8 cellular contexts compared by ENCODE assay signal in the genomic region with DNA sequence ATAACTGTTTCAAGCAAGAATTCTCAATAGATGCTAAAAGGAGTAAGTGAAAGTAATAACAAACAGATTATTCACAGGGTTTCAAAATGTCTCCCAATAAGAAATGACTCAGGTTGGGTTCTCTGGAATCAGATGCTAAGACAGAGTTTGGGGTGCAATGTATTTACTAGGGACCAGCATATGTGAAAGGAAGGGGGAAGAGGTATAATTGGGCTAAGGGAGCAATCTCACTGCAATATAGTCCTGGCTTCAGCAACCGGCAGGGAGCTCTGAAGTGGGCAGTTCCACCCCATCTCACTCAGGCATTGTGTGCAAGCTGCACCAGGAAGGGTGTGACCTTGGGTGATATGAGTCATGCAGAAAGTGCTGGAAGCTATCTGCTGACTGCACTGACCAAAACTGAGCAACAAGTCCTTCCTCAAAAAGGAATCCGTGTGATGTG. TPM values are rescaled to one million over a fixed set of nuclear protein-coding genes. Genes with fewer than 3 reads are reported as not detected.
DNase-seq lines count a peak whose midpoint lies in the region; ATAC-seq, FAIRE-seq and TF ChIP-seq lines count a peak whose summit lies in the region.

No MANE protein-coding gene starts in this region.

- H3K27me3 ChIP-seq in neutrophil (no peaks in the 10 kb centered on the region), uterus (no peaks in the 10 kb centered on the region)

- H3K4me3 ChIP-seq in neutrophil (ENCODE audit: low read depth in 1 of 2, low read length in 1 of 2) (peak overlapping the region in 1 of 2 experiments; percentile 46), uterus (no peak overlapping the region)

- CTCF ChIA-PET in Calu3 (lab: Charles Lee), result interaction anchor here (0.8 kb wide), 1 partner anchor 19 kb away, joined by 3 read pairs; no protein-coding TSS in a partner anchor
- CTCF ChIA-PET in activated CD4-positive, alpha-beta T cell treated with anti-CD3 and anti-CD28 coated beads, Interleukin-2, amount 10 ng/mL, durations not matched to agents 7 days and 5 days (lab: Charles Lee), result interaction anchor here (0.5 kb wide), 1 partner anchor 177 kb away, joined by 3 read pairs; no protein-coding TSS in a partner anchor

- H3K27me3 Mint-ChIP-seq in Calu3 (ENCODE audit: unreplicated experiment), result no peaks in the 10 kb centered on the region
- no peaks in the 10 kb centered on the region for H3K27me3 Mint-ChIP-seq in activated CD4-positive, alpha-beta T cell treated with anti-CD3 and anti-CD28 coated beads, Interleukin-2, amount 10 ng/mL, durations not matched to agents 7 days and 5 days
- H3K27me3 Mint-ChIP-seq in endothelial cell (ENCODE audit: unreplicated experiment), result no peaks in the 10 kb centered on the region

- H3K27ac Mint-ChIP-seq in Calu3 (ENCODE audit: unreplicated experiment) (peak overlapping the region; percentile 65), endothelial cell (ENCODE audit: unreplicated experiment) (no peak overlapping the region)
- H3K27ac Mint-ChIP-seq in activated CD4-positive, alpha-beta T cell treated with anti-CD3 and anti-CD28 coated beads, Interleukin-2, amount 10 ng/mL, durations not matched to agents 7 days and 5 days, result peak overlapping the region; percentile 87

- H3K36me3 Mint-ChIP-seq in Calu3 (ENCODE audit: insufficient read depth, unreplicated experiment), result peaks cover 4% of the 10 kb centered on the region
- H3K36me3 Mint-ChIP-seq in activated CD4-positive, alpha-beta T cell treated with anti-CD3 and anti-CD28 coated beads, Interleukin-2, amount 10 ng/mL, durations not matched to agents 7 days and 5 days (ENCODE audit: low read depth), result peaks cover 52% of the 10 kb centered on the region
- peaks cover 15% of the 10 kb centered on the region for H3K36me3 Mint-ChIP-seq in endothelial cell (ENCODE audit: low read depth, unreplicated experiment)

- H3K36me3 ChIP-seq in neutrophil (no peaks in the 10 kb centered on the region), uterus (no peaks in the 10 kb centered on the region)

- no peak for FAIRE-seq in HTR-8/SVneo (lab: Jason Lieb, UNC)

- POLR2A ChIA-PET in activated CD4-positive, alpha-beta T cell treated with anti-CD3 and anti-CD28 coated beads, Interleukin-2, amount 10 ng/mL, durations not matched to agents 7 days and 5 days (lab: Charles Lee), result no interaction called here

- peaks cover 21% of the 10 kb centered on the region for H3K4me1 Mint-ChIP-seq in Calu3 (ENCODE audit: low read depth, unreplicated experiment)
- peaks cover 34% of the 10 kb centered on the region for H3K4me1 Mint-ChIP-seq in activated CD4-positive, alpha-beta T cell treated with anti-CD3 and anti-CD28 coated beads, Interleukin-2, amount 10 ng/mL, durations not matched to agents 7 days and 5 days
- H3K4me1 Mint-ChIP-seq in endothelial cell (ENCODE audit: unreplicated experiment), result peaks cover 16% of the 10 kb centered on the region

- H3K4me1 ChIP-seq in neutrophil (ENCODE audit: control insufficient read depth in 1 of 2, insufficient read depth in 1 of 2, low read depth in 1 of 2, low read length in 1 of 2), result peaks cover 29 to 36% of the 10 kb centered on the region in 2 experiments
- H3K4me1 ChIP-seq in uterus, result no peaks in the 10 kb centered on the region

- no TSS peak for BruUV-seq in Calu3 (replicated peaks; lab: Mats Ljungman, UMichigan)

- peak; percentile 96 for ATAC-seq in GM21515 (IDR thresholded peaks at IDR 0.05; ENCODE audit: unreplicated experiment)

- intact Hi-C loops in Calu3 (cut with micrococcal nuclease; ENCODE audit: unreplicated experiment), result loop anchor here (5.0 kb wide), 1 partner anchor 33 kb away; no protein-coding TSS in a partner anchor
- intact Hi-C loops in uterus (cut with DNase I; ENCODE audit: low total_unique reads), result no loop called here

- H3K4me3 Mint-ChIP-seq in Calu3 (ENCODE audit: low read depth, unreplicated experiment) (no peak overlapping the region), endothelial cell (ENCODE audit: unreplicated experiment) (no peak overlapping the region)
- peak overlapping the region; percentile 26 for H3K4me3 Mint-ChIP-seq in activated CD4-positive, alpha-beta T cell treated with anti-CD3 and anti-CD28 coated beads, Interleukin-2, amount 10 ng/mL, durations not matched to agents 7 days and 5 days

- no peak for TF ChIP-seq POLR2A in erythroblast (IDR thresholded peaks at IDR 0.05; ENCODE audit: low read length)
- peak in 1 of 2 donors; percentile 28 for TF ChIP-seq POLR2A in uterus (IDR thresholded peaks at IDR 0.05)

- peaks cover 3% of the 10 kb centered on the region for H3K9me3 Mint-ChIP-seq in Calu3 (ENCODE audit: low read depth, unreplicated experiment)
- peaks cover 40% of the 10 kb centered on the region for H3K9me3 Mint-ChIP-seq in activated CD4-positive, alpha-beta T cell treated with anti-CD3 and anti-CD28 coated beads, Interleukin-2, amount 10 ng/mL, durations not matched to agents 7 days and 5 days
- no peaks in the 10 kb centered on the region for H3K9me3 Mint-ChIP-seq in endothelial cell (ENCODE audit: unreplicated experiment)

- peak overlapping the region; percentile 74 for H3K27ac ChIP-seq in neutrophil
- H3K27ac ChIP-seq in uterus, result peak overlapping the region in 1 of 2 donors; percentile 70

- DNase-seq in Calu3, result peak; percentile 54
- peak; percentile 23 for DNase-seq in HTR-8/SVneo (ENCODE audit: insufficient read length, low spot score)
- DNase-seq in activated CD4-positive, alpha-beta T cell treated with anti-CD3 and anti-CD28 coated beads, Interleukin-2, amount 10 ng/mL, durations not matched to agents 7 days and 5 days, result peak; percentile 56
- peak; percentile 81 to 87 for DNase-seq in erythroblast (lab: John Stamatoyannopoulos, UW)
- peak; percentile 16 to 51 for DNase-seq in uterus
- no peak for DNase-seq in endothelial cell (ENCODE audit: low spot score)

- no peak for TF ChIP-seq CTCF in Calu3 (IDR thresholded peaks at IDR 0.05; ENCODE audit: unreplicated experiment)
- TF ChIP-seq CTCF in neutrophil (IDR thresholded peaks at IDR 0.05), result no peak
- TF ChIP-seq CTCF in uterus (IDR thresholded peaks at IDR 0.05), result no peak
- no peak for TF ChIP-seq CTCF in endothelial cell (IDR thresholded peaks at IDR 0.05; ENCODE audit: unreplicated experiment)

- H3K9me3 ChIP-seq in neutrophil, result no peaks in the 10 kb centered on the region
- H3K9me3 ChIP-seq in uterus, result peaks cover 0 to 9% of the 10 kb centered on the region in 2 donors

RNA-seq across cellular contexts. Expression of a gene that starts 23.4 kb away (rescaled TPM):
- total RNA-seq in Calu3 (2022) (88.9 and 90.6 TPM in 2 replicates), uterus (100 to 1,000 TPM in 1 of 4 donors, 10 to 100 TPM in 3; 20.7 to 161 (median 61.9) TPM), endothelial cell (ENCODE audit: unreplicated experiment) (72.5 TPM)
- 10 to 100 TPM; 84.7 to 85.0 TPM for total RNA-seq in activated CD4-positive, alpha-beta T cell treated with anti-CD3 and anti-CD28 coated beads, Interleukin-2, amount 10 ng/mL, durations not matched to agents 7 days and 5 days
